15 cellular contexts compared by ENCODE assay signal in genomic region chr2:99821572-99822369, GRCh38.
DNase-seq lines count a peak whose midpoint lies in the region; FAIRE-seq and TF ChIP-seq lines count a peak whose summit lies in the region.
"Had no signal": no experiment of that assay in that cellular context is flagged by ENCODE, and none has a peak within 500 bp of the region (broad histone marks: within the 10 kb centered on the region; RNA-seq: fewer than 3 reads in every experiment).

No MANE protein-coding gene starts in this region.

- TF ChIP-seq POLR2A in GM12891 (IDR thresholded peaks at IDR 0.05; ENCODE audit: low read depth, low read length), result no peak

- no peak overlapping the region for H3K9ac ChIP-seq in HUES64 (ENCODE audit: low read depth, low read length)

- H3K27ac ChIP-seq in HUES64 (ENCODE audit: low read depth, low read length), result peak overlapping the region; percentile 2; the same call in 1 of the 2 replicates

- no peak overlapping the region for H3K4me3 ChIP-seq in HUES64 (ENCODE audit: low read length)
- no peak overlapping the region for H3K4me3 ChIP-seq in cardiac fibroblast (replicated peaks in 1 of 2; ENCODE audit: low read depth in 2 of 2, low read length in 2 of 2)

- 74% methylated on average over 13 of the region's 13 CpGs for WGBS in HUES64

- TF ChIP-seq CTCF in cardiac fibroblast (IDR thresholded peaks at IDR 0.05; ENCODE audit: low read depth, low read length), result no peak

- no peak for FAIRE-seq in GM12891 (lab: Jason Lieb, UNC)
- FAIRE-seq: keratinocyte, TTC549 had no signal

- peaks cover 12% of the 10 kb centered on the region; the same call in 1 of the 2 replicates for H3K4me1 ChIP-seq in HUES64 (ENCODE audit: insufficient read depth, low read length)

- H3K36me3 ChIP-seq in HUES64 (ENCODE audit: insufficient read depth, low read length), result no peaks in the 10 kb centered on the region

- H3K27me3 ChIP-seq in HUES64 (ENCODE audit: insufficient read depth, low read length), result no peaks in the 10 kb centered on the region

- no peaks in the 10 kb centered on the region for H3K9me3 ChIP-seq in HUES64 (ENCODE audit: insufficient read depth, low read depth, low read length)

- peak; percentile 28 for DNase-seq in AG08396 (ENCODE audit: low spot score)
- peak; percentile 11 to 80 for DNase-seq in cardiac fibroblast (ENCODE audit: low read depth in 2 of 2)
- peak; percentile 19 for DNase-seq in kidney glomerular epithelial cell (lab: John Stamatoyannopoulos, UW)
- no peak for DNase-seq in germinal center (ENCODE audit: low spot score)
- no peak for DNase-seq in NCI-H2196 treated with DMSO at 0.1 percent for 48 hours (lab: John Stamatoyannopoulos, UW; ENCODE audit: unreplicated experiment)
- no peak for DNase-seq in GM12891 (ENCODE audit: insufficient read length, low spot score)
- DNase-seq in globus pallidus (ENCODE audit: low spot score), result no peak
- DNase-seq: AML-193; naive thymus-derived CD8-positive, alpha-beta T cell; NCI-H1092; NCI-H510A treated with DMSO at 0.1 percent for 48 hours; Right ventricle myocardium superior had no signal

TF ChIP-seq in GM12891, 5 proteins besides CTCF, POLR2A, EP300 and RAD21:
- TF ChIP-seq SPI1 (IDR thresholded peaks at IDR 0.05; ENCODE audit: low read depth, low read length) (no peak), POLR2AphosphoS5 (IDR thresholded peaks at IDR 0.05; ENCODE audit: low read depth, low read length) (no peak), POU2F2 (IDR thresholded peaks at IDR 0.05; ENCODE audit: low read depth, low read length) (no peak), PAX5 (IDR thresholded peaks at IDR 0.05; ENCODE audit: insufficient read depth, low read length, severe bottlenecking) (no peak), TAF1 (IDR thresholded peaks at IDR 0.05; ENCODE audit: low read depth, low read length) (no peak)
TF ChIP-seq in GM12891: peak in this region for 0.

Comparison
In these comparisons a context has a peak if more than half of its experiments do, and no peak if none do; other contexts are left out.
1. DNase-seq: peak in AG08396 (single experiment), cardiac fibroblast (2 of 2) and kidney glomerular epithelial cell (single experiment); none in germinal center (single experiment), NCI-H2196 treated with DMSO at 0.1 percent for 48 hours (single experiment), GM12891 (single experiment) and globus pallidus (single experiment).